In the genomic region with DNA sequence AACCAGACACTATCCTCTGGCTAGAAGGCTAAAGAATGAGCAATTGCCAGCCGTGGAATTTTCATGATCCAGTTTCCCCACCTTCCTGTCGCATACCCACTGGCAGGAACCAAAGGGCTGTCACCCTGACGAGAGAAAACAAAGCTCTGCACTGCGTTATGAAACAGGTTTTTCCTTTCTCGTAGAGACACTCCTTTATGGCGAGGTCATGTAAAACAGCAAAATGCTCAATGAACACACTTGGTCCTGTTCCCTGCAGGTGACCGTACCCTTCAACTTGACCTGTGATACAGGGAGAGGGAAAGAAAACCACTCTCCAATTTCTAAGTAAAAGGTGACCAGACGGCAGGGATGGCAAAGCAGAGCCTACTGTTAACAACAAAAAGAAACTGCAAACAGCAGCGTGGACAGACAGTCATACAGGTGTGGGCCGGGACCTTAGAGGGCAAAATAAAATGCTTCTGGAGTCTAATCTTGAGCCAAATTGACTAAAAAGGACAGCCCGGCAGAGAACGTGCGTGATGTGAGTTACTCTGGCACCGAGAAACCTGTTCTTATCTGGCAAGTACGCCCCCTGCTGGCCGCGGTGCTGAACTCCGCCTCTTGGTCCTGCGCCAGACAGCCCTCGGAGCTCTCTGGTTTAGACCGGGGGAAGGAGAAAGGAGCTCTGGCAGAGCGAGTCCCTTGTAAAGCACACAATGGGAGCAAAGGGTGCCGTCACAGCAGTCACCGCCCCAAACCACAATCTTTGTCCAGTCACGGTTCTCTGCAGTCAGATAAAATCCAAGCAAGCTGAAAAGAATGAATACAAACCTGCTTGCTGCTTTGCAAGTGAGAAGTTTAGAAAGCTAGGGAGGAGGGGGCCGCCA, we compare ENCODE assay signal across 8 cellular contexts.
DNase-seq lines count a peak whose midpoint lies in the region; ATAC-seq and TF ChIP-seq lines count a peak whose summit lies in the region.

No MANE protein-coding gene starts in this region.

- H3K4me1 ChIP-seq in colonic mucosa: peaks cover 4% of the 10 kb centered on the region

- H3K9ac ChIP-seq in colonic mucosa (ENCODE audit: low read depth in 2 of 2, low read length in 2 of 2): peak overlapping the region; percentile 62 to 68

- H3K9me3 ChIP-seq in colonic mucosa: no peaks in the 10 kb centered on the region

- DNase-seq in AML-193 (lab: John Stamatoyannopoulos, UW) (peak; percentile 64 to 65), NCI-H446 (lab: John Stamatoyannopoulos, UW) (peak; percentile 86 to 95), colonic mucosa (peak; percentile 97), left kidney (ENCODE audit: low read depth, low spot score) (peak; percentile 96)
- peak; percentile 85 to 88 for DNase-seq in activated CD4-positive, alpha-beta T cell treated with anti-CD3 and anti-CD28 coated beads for 24 hours (ENCODE audit: low read depth in 2 of 2)
- DNase-seq in stimulated activated CD4-positive, alpha-beta T cell treated with anti-CD3 and anti-CD28 coated beads, Interleukin-1b, Interleukin-23, amount 100 ng/mL, for 4 hours (ENCODE audit: low read depth in 2 of 2): peak; percentile 79 to 86

- peak overlapping the region; percentile 70 for H3K27ac ChIP-seq in colonic mucosa

- H3K4me3 ChIP-seq in colonic mucosa: peak overlapping the region; percentile 44

- intact Hi-C loops in colonic mucosa (cut with DNase I): no loop called here

- no peaks in the 10 kb centered on the region for H3K36me3 ChIP-seq in colonic mucosa

- peak; percentile 97 for TF ChIP-seq CTCF in colonic mucosa (IDR thresholded peaks at IDR 0.05)

- no peaks in the 10 kb centered on the region for H3K27me3 ChIP-seq in colonic mucosa

- ATAC-seq in GM19035 (IDR thresholded peaks at IDR 0.05; ENCODE audit: unreplicated experiment) (peak; percentile 61), HG03354 (IDR thresholded peaks at IDR 0.05; ENCODE audit: poor library complexity, severe bottlenecking, unreplicated experiment) (peak; percentile 68)

Comparison
In these comparisons a context has a peak if more than half of its experiments do, and no peak if none do; other contexts are left out.
1. Peak in every context shown above with its lines: DNase-seq, ATAC-seq, H3K4me3 ChIP-seq and H3K27ac ChIP-seq.